ENCODE assay signal across 1 cellular context in the genomic region with DNA sequence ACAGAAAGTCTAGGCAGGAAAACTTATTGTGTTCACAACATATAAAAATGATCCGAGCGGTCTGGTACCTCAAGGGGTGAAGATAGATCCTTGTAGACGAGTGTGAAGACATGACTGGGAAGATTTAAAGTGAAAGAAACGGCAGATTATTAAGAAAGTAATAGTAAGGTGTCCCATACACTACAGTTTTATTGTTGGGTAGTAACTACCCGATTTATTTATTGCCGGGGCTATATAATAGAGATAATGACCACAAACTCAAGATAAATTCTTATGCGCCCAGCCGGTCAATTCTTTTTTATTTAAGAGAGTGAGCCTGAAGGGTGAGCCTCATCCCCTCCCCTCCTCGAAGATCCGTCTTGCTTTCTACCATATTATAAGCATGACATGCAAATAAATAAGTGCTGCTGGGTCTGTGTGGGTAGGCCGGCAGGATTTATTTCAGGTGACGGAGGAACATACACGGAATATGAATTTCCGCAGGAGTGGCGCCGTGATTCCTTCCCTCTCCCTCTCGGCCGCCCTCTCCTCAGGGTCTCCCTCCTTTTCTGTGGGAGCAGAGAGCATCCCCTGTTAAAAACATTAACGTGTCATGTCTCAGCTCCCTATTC.
TF ChIP-seq lines count a peak whose summit lies in the region.

No MANE protein-coding gene starts in this region.

TF ChIP-seq in GM12878, 131 proteins besides CTCF, POLR2A, EP300 and RAD21:
- no peak for TF ChIP-seq SREBF1 (IDR thresholded peaks at IDR 0.05; ENCODE audit: low read length)
- 0 out of 2 replicates have a peak, but pooled peaks have one; percentile 17 for TF ChIP-seq EZH2 (IDR thresholded peaks at IDR 0.05; ENCODE audit: borderline replicate concordance, control insufficient read depth, low read depth, low read length)
TF ChIP-seq in GM12878: peak in this region for 1.
